In genomic region chrX:106007815-106008214, GRCh38 we compare ENCODE assay signal across 1 cellular context.
TF ChIP-seq lines count a peak whose summit lies in the region.

No MANE protein-coding gene starts in this region.

TF ChIP-seq in HepG2, 621 proteins besides CTCF, POLR2A, EP300 and RAD21 (continued from another document and continues in another):
- no peak for TF ChIP-seq ZNF318 (CRISPR knock-in tag; IDR thresholded peaks at IDR 0.05)
- no peak for TF ChIP-seq ZFP62 (CRISPR knock-in tag; IDR thresholded peaks at IDR 0.05)
- no peak for TF ChIP-seq ZNF326 (CRISPR knock-in tag; IDR thresholded peaks at IDR 0.05; ENCODE audit: borderline replicate concordance)
- no peak for TF ChIP-seq ZC3H4 (CRISPR knock-in tag; IDR thresholded peaks at IDR 0.05; ENCODE audit: borderline replicate concordance)
- TF ChIP-seq CENPX (CRISPR knock-in tag; IDR thresholded peaks at IDR 0.05), result no peak
- no peak; the same call in 1 of the 2 replicates for TF ChIP-seq NFKBIZ (CRISPR knock-in tag; IDR thresholded peaks at IDR 0.05)
- no peak for TF ChIP-seq ZNF550 (CRISPR knock-in tag; IDR thresholded peaks at IDR 0.05; ENCODE audit: borderline replicate concordance)
- no peak for TF ChIP-seq ARHGAP35 (CRISPR knock-in tag; IDR thresholded peaks at IDR 0.05; ENCODE audit: borderline replicate concordance)
- no peak for TF ChIP-seq ZNF720 (CRISPR knock-in tag; IDR thresholded peaks at IDR 0.05)
- no peak for TF ChIP-seq NCOA1 (CRISPR knock-in tag; IDR thresholded peaks at IDR 0.05)
- no peak for TF ChIP-seq TOE1 (CRISPR knock-in tag; IDR thresholded peaks at IDR 0.05)
- TF ChIP-seq IRF2 (CRISPR knock-in tag; IDR thresholded peaks at IDR 0.05), result peak; percentile 52
- no peak for TF ChIP-seq HBP1 (CRISPR knock-in tag; IDR thresholded peaks at IDR 0.05; ENCODE audit: low read depth)
- no peak for TF ChIP-seq ELF1 (CRISPR knock-in tag; IDR thresholded peaks at IDR 0.05)
- peak; percentile 40 for TF ChIP-seq TEAD3 (CRISPR knock-in tag; optimal IDR thresholded peaks at IDR 0.05; ENCODE audit: borderline replicate concordance)
- TF ChIP-seq UBTF (CRISPR knock-in tag; IDR thresholded peaks at IDR 0.05), result no peak
- no peak for TF ChIP-seq ATF5 (CRISPR knock-in tag; IDR thresholded peaks at IDR 0.05; ENCODE audit: low read depth)
- peak; percentile 73; the same call in 1 of the 2 replicates for TF ChIP-seq MLX (CRISPR knock-in tag; IDR thresholded peaks at IDR 0.05)
- TF ChIP-seq ZNF883 (CRISPR knock-in tag; IDR thresholded peaks at IDR 0.05; ENCODE audit: not compliant biosample characterization), result no peak
- TF ChIP-seq AHDC1 (CRISPR knock-in tag; IDR thresholded peaks at IDR 0.05; ENCODE audit: borderline replicate concordance), result peak; percentile 72
- TF ChIP-seq ZBTB40 (IDR thresholded peaks at IDR 0.05), result no peak
- no peak for TF ChIP-seq ZBTB40 (CRISPR knock-in tag; IDR thresholded peaks at IDR 0.05)
- TF ChIP-seq SNRNP70 (IDR thresholded peaks at IDR 0.05; ENCODE audit: low read depth, low read length), result no peak
- no peak for TF ChIP-seq ZNF225 (CRISPR knock-in tag; IDR thresholded peaks at IDR 0.05)
